Comparison of ENCODE assay signal across 8 cellular contexts in genomic region chr17:34255381-34255732, GRCh38. TPM values are rescaled to one million over a fixed set of nuclear protein-coding genes. Genes with fewer than 3 reads are reported as not detected.
DNase-seq lines count a peak whose midpoint lies in the region; ATAC-seq and TF ChIP-seq lines count a peak whose summit lies in the region.
"Had no signal": no experiment of that assay in that cellular context is flagged by ENCODE, and none has a peak within 500 bp of the region (broad histone marks: within the 10 kb centered on the region; RNA-seq: fewer than 3 reads in every experiment).

No MANE protein-coding gene starts in this region.

- H3K27me3 ChIP-seq in Peyer's patch (no peaks in the 10 kb centered on the region), endodermal cell (ENCODE audit: control insufficient read depth, insufficient read depth, low read length, poor library complexity, severe bottlenecking) (no peaks in the 10 kb centered on the region), muscle layer of duodenum (ENCODE audit: low read depth, low read length) (no peaks in the 10 kb centered on the region), upper lobe of left lung (no peaks in the 10 kb centered on the region)

- peak overlapping the region; percentile 60 to 84 (median 60) for H3K27ac ChIP-seq in Peyer's patch
- no peak overlapping the region for H3K27ac ChIP-seq in endodermal cell (ENCODE audit: low read depth, low read length)
- peak overlapping the region; percentile 95 for H3K27ac ChIP-seq in muscle layer of duodenum (ENCODE audit: low read length)
- peak overlapping the region; percentile 39 to 80 (median 70) for H3K27ac ChIP-seq in upper lobe of left lung

- H3K9me3 ChIP-seq in Peyer's patch: no peaks in the 10 kb centered on the region
- no peaks in the 10 kb centered on the region for H3K9me3 ChIP-seq in endodermal cell (ENCODE audit: control insufficient read depth, low read length)
- no peaks in the 10 kb centered on the region for H3K9me3 ChIP-seq in muscle layer of duodenum (ENCODE audit: control insufficient read depth in 1 of 2, low read length in 2 of 2)
- no peaks in the 10 kb centered on the region for H3K9me3 ChIP-seq in upper lobe of left lung

- H3K4me3 Mint-ChIP-seq in endodermal cell: peak overlapping the region; percentile 50

- H3K9ac ChIP-seq in endodermal cell (ENCODE audit: extremely low read depth, low read length, poor library complexity, severe bottlenecking): peak overlapping the region; percentile 42

- peaks cover 46% of the 10 kb centered on the region for H3K4me1 Mint-ChIP-seq in endodermal cell

- H3K4me1 ChIP-seq in Peyer's patch (peaks cover 0 to 33% (median 10%) of the 10 kb centered on the region in 4 donors), endodermal cell (ENCODE audit: control insufficient read depth, insufficient read depth, low read length) (peaks cover 28% of the 10 kb centered on the region), muscle layer of duodenum (ENCODE audit: control insufficient read depth in 1 of 2, insufficient read depth in 2 of 2, low read length in 2 of 2) (peaks cover 31 to 38% of the 10 kb centered on the region in 2 donors), upper lobe of left lung (peaks cover 57 to 61% (median 59%) of the 10 kb centered on the region in 4 donors)

- TF ChIP-seq POLR2A in Peyer's patch (IDR thresholded peaks at IDR 0.05) (no peak), upper lobe of left lung (IDR thresholded peaks at IDR 0.05) (no peak)

- WGBS in endodermal cell (ENCODE audit: insufficient coverage in 1 of 2, insufficient read length in 1 of 2), 2 experiments: 33 to 53% methylated on average over 4 to 5 of the region's 5 CpGs
- 8 to 34% methylated on average over 4 to 5 of the region's 5 CpGs for WGBS in upper lobe of left lung, 2 donors

- no peaks in the 10 kb centered on the region for H3K9me3 Mint-ChIP-seq in endodermal cell

- H3K27me3 Mint-ChIP-seq in endodermal cell (ENCODE audit: insufficient read depth): peaks cover 3% of the 10 kb centered on the region

- H3K27ac Mint-ChIP-seq in endodermal cell: peak overlapping the region; percentile 89

- H3K36me3 ChIP-seq in Peyer's patch (no peaks in the 10 kb centered on the region), endodermal cell (ENCODE audit: control insufficient read depth, insufficient read depth, low read length) (peaks cover 19% of the 10 kb centered on the region), muscle layer of duodenum (ENCODE audit: control insufficient read depth in 1 of 2, insufficient read depth in 2 of 2, low read length in 2 of 2) (no peaks in the 10 kb centered on the region), upper lobe of left lung (no peaks in the 10 kb centered on the region)

- H3K4me3 ChIP-seq in Peyer's patch (peak overlapping the region; percentile 7 to 37 (median 15)), endodermal cell (ENCODE audit: low read length) (peak overlapping the region; percentile 85), muscle layer of duodenum (ENCODE audit: low read depth in 1 of 2, low read length in 2 of 2) (peak overlapping the region; percentile 48 to 60), upper lobe of left lung (peak overlapping the region in 3 of 4 donors; percentile 25 to 39 (median 26))

- TF ChIP-seq EP300 in upper lobe of left lung (IDR thresholded peaks at IDR 0.05): no peak

- ATAC-seq in upper lobe of left lung (ENCODE audit: low FRiP score in 2 of 2) (no peak), GM21447 (IDR thresholded peaks at IDR 0.05; ENCODE audit: unreplicated experiment) (no peak)

- peaks cover 10% of the 10 kb centered on the region for H3K36me3 Mint-ChIP-seq in endodermal cell (ENCODE audit: low read depth)

- TF ChIP-seq CTCF in Peyer's patch (IDR thresholded peaks at IDR 0.05) (no peak), endodermal cell (conservative IDR thresholded peaks at IDR 0.05) (no peak), upper lobe of left lung (IDR thresholded peaks at IDR 0.05) (no peak)

- DNase-seq in Peyer's patch (no peak), endodermal cell (no peak), upper lobe of left lung (no peak), DMS153 treated with DMSO at 0.1 percent for 48 hours (lab: John Stamatoyannopoulos, UW; ENCODE audit: unreplicated experiment) (no peak), pons (ENCODE audit: low spot score) (no peak)

RNA-seq across cellular contexts. Expression of gene CCL2, which starts 0.3 kb away (rescaled TPM):
- total RNA-seq in Peyer's patch (10 to 100 TPM in 1 of 4 donors, 1 to 10 TPM in 2, not detected in 1; 1.2 to 19.8 (median 6.6) TPM), endodermal cell (10 to 100 TPM; 23.8 to 61.4 TPM), upper lobe of left lung (10 to 100 TPM; 11.5 to 100.0 (median 15.6) TPM)
- polyA plus RNA-seq in endodermal cell (2013, experiment 1 of 2): 43.6 TPM
- polyA plus RNA-seq in endodermal cell (2013, experiment 2 of 2): 54.7 TPM

RNA-seq across cellular contexts. Expression of gene CCL7, which starts 14.7 kb away (rescaled TPM):
- total RNA-seq in Peyer's patch (not detected), endodermal cell (not detected), upper lobe of left lung (under 1 TPM in 1 of 6 donors, not detected in 5; 0.34 TPM)
- polyA plus RNA-seq in endodermal cell (2013, experiment 1 of 2): not detected
- polyA plus RNA-seq in endodermal cell (2013, experiment 2 of 2): not detected
- total RNA-seq: left cardiac atrium had no signal

RNA-seq across cellular contexts. Expression of gene CCL11, which starts 30.2 kb away (rescaled TPM):
- total RNA-seq in Peyer's patch (10 to 100 TPM in 1 of 4 donors, 1 to 10 TPM in 1, not detected in 2; 2.3 to 23.1 TPM), endodermal cell (not detected), upper lobe of left lung (1 to 10 TPM in 1 of 6 donors, not detected in 5; 1.2 TPM)
- polyA plus RNA-seq in endodermal cell (2013, experiment 1 of 2): not detected
- polyA plus RNA-seq in endodermal cell (2013, experiment 2 of 2): not detected

Comparison
In these comparisons a context has a peak if more than half of its experiments do, and no peak if none do; other contexts are left out.
1. H3K4me3 ChIP-seq: peak in every context shown above with its lines; median percentile 85 in endodermal cell; 54 in muscle layer of duodenum; 26 in upper lobe of left lung; 15 in Peyer's patch.